In the genomic region with DNA sequence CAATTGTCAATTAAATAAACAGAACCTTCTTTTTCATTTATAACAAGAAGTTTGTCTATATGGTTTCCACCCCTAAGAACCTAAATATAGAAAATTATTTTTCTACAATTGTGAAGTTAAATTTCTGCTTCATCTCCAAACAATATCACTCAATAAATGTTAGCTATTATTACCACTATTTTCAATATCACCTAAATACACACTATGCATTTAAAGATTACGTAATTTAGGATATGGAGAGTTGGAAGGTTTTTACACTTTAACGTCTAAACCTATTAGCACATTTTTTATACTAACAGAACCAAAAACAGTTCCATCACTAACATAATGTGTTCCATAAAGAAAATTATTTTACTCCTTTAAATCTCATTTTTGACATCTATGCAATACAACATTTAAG, we compare ENCODE assay signal across 22 cellular contexts.
"Had no signal": no experiment of that assay in that cellular context is flagged by ENCODE, and none has a peak within 500 bp of the region (broad histone marks: within the 10 kb centered on the region; RNA-seq: fewer than 3 reads in every experiment).

No MANE protein-coding gene starts in this region.

- H3K36me3 Mint-ChIP-seq: stimulated activated naive B cell treated with anti-CD40 and anti-IgM and Interleukin-4, amounts not matched to agents 10 μg/mL and 1 μg/mL and 100 μg/mL, for 72 hours had no signal

- DNase-seq: dermis blood vessel endothelial cell; effector memory CD4-positive, alpha-beta T cell; erythroblast; esophagus squamous epithelium; foreskin melanocyte; hypothalamus; left ventricle myocardium superior; lower lobe of right lung; naive thymus-derived CD8-positive, alpha-beta T cell; occipital lobe; ovary; sigmoid colon; stimulated activated CD4-positive, alpha-beta T cell treated with anti-CD3 and anti-CD28 coated beads, Interleukin-15, amount 100 ng/mL, for 24 hours; stimulated activated CD4-positive, alpha-beta T cell treated with anti-CD3 and anti-CD28 coated beads, Interleukin-2, amount 100 ng/mL, for 48 hours; stimulated activated naive B cell treated with anti-CD40 and anti-IgM and Interleukin-4, amounts not matched to agents 10 μg/mL and 1 μg/mL and 100 μg/mL, for 72 hours; upper lobe of left lung had no signal

- H3K36me3 ChIP-seq: esophagus squamous epithelium, lower lobe of right lung, ovary, sigmoid colon, thoracic aorta, tibial nerve, upper lobe of left lung had no signal

- FAIRE-seq: keratinocyte, urothelium cell line had no signal

- H3K4me3 Mint-ChIP-seq: naive thymus-derived CD8-positive, alpha-beta T cell; stimulated activated naive B cell treated with anti-CD40 and anti-IgM and Interleukin-4, amounts not matched to agents 10 μg/mL and 1 μg/mL and 100 μg/mL, for 72 hours; stimulated activated naive CD8-positive, alpha-beta T cell treated with anti-CD3 and anti-CD28 coated beads, Interleukin-15, Interleukin-2, amounts not matched to agents 100 ng/mL and 50 ng/mL, for 24 hours had no signal

- H3K9me3 ChIP-seq: esophagus squamous epithelium, lower lobe of right lung, ovary, sigmoid colon, thoracic aorta, tibial nerve, upper lobe of left lung had no signal

- H3K27me3 ChIP-seq: esophagus squamous epithelium, ovary, sigmoid colon, tibial nerve, upper lobe of left lung had no signal

- H3K27ac ChIP-seq: coronary artery, esophagus squamous epithelium, lower lobe of right lung, ovary, sigmoid colon, thoracic aorta, tibial nerve, upper lobe of left lung had no signal

- H3K27ac Mint-ChIP-seq: stimulated activated naive B cell treated with anti-CD40 and anti-IgM and Interleukin-4, amounts not matched to agents 10 μg/mL and 1 μg/mL and 100 μg/mL, for 72 hours; stimulated activated naive CD8-positive, alpha-beta T cell treated with anti-CD3 and anti-CD28 coated beads, Interleukin-15, Interleukin-2, amounts not matched to agents 100 ng/mL and 50 ng/mL, for 24 hours had no signal

- H3K4me3 ChIP-seq: coronary artery, esophagus squamous epithelium, lower lobe of right lung, ovary, sigmoid colon, thoracic aorta, tibial nerve, upper lobe of left lung had no signal

- H3K27me3 Mint-ChIP-seq: naive thymus-derived CD8-positive, alpha-beta T cell; stimulated activated naive B cell treated with anti-CD40 and anti-IgM and Interleukin-4, amounts not matched to agents 10 μg/mL and 1 μg/mL and 100 μg/mL, for 72 hours; stimulated activated naive CD8-positive, alpha-beta T cell treated with anti-CD3 and anti-CD28 coated beads, Interleukin-15, Interleukin-2, amounts not matched to agents 100 ng/mL and 50 ng/mL, for 24 hours had no signal

- H3K9me3 Mint-ChIP-seq: naive thymus-derived CD8-positive, alpha-beta T cell; stimulated activated naive CD8-positive, alpha-beta T cell treated with anti-CD3 and anti-CD28 coated beads, Interleukin-15, Interleukin-2, amounts not matched to agents 100 ng/mL and 50 ng/mL, for 24 hours had no signal

- ATAC-seq: left ventricle myocardium superior; lower lobe of right lung; naive thymus-derived CD8-positive, alpha-beta T cell; stimulated activated naive B cell treated with anti-CD40 and anti-IgM and Interleukin-4, amounts not matched to agents 10 μg/mL and 1 μg/mL and 100 μg/mL, for 72 hours had no signal
